9 cellular contexts compared by ENCODE assay signal in the genomic region with DNA sequence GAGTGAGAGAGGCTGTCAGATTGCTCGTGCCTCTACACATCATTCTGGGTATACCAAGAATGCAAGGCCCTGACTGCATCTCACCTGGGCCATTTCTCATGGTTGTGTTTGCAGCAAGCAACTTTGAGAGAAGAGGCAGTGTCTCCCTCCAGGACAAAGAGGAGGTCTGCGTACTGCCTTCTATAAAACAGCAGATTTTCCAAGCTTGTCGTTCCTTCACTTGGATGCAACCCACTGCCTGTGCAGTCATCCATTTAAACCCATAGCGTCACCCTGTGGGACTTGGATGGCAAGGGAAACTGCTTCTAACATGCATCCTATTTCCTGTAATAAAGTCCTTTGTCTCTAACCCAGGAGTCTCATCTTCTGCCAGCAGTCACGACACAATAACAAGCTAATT. TPM values are rescaled to one million over a fixed set of nuclear protein-coding genes. Genes with fewer than 3 reads are reported as not detected.
DNase-seq lines count a peak whose midpoint lies in the region; ATAC-seq, FAIRE-seq and TF ChIP-seq lines count a peak whose summit lies in the region.
"Had no signal": no experiment of that assay in that cellular context is flagged by ENCODE, and none has a peak within 500 bp of the region (broad histone marks: within the 10 kb centered on the region; RNA-seq: fewer than 3 reads in every experiment).

No MANE protein-coding gene starts in this region.

- peaks cover 5% of the 10 kb centered on the region for H3K23me2 ChIP-seq in H1 (ENCODE audit: low read depth, low read length)

- no peak for TF ChIP-seq POLR2A in H1 (IDR thresholded peaks at IDR 0.05; ENCODE audit: control extremely low read depth in 1 of 2, low read depth in 2 of 2, low read length in 2 of 2)

- peaks cover 5% of the 10 kb centered on the region; the same call in 1 of the 2 replicates for H3F3A ChIP-seq in DOHH2 (ENCODE audit: control insufficient read depth, insufficient read depth)

- H3K27me3 ChIP-seq in DOHH2 (ENCODE audit: control insufficient read depth, low read length) (no peaks in the 10 kb centered on the region), H1 (replicated peaks in 1 of 4; ENCODE audit: control insufficient read depth in 3 of 4, extremely low read depth in 1 of 4, insufficient read depth in 3 of 4, low read length in 3 of 4) (no peaks in the 10 kb centered on the region), neuron (ENCODE audit: insufficient read depth, low read length) (no peaks in the 10 kb centered on the region)
- H3K27me3 ChIP-seq: body of pancreas had no signal

- H2BK12ac ChIP-seq in H1 (ENCODE audit: low read depth, low read length): no peak overlapping the region

- H3K4me2 ChIP-seq in DOHH2 (ENCODE audit: low read length): peak overlapping the region; percentile 100
- H3K4me2 ChIP-seq in H1 (ENCODE audit: insufficient read depth in 1 of 2, low read depth in 2 of 2, low read length in 2 of 2): peak overlapping the region; percentile 74

- no peak overlapping the region for H3K18ac ChIP-seq in H1 (ENCODE audit: extremely low read depth, low read length)

- H3K9me2 ChIP-seq in DOHH2 (replicated peaks; ENCODE audit: control insufficient read depth, low read length): no peaks in the 10 kb centered on the region

- WGBS in H1 (ENCODE audit: extremely low coverage in 1 of 2, insufficient coverage in 1 of 2, insufficient read length in 1 of 2, insufficient replicate concordance in 2 of 2, low coverage in 1 of 2, low lambda C conversion rate in 2 of 2, missing lambda C conversion rate in 1 of 2), 2 experiments: 78% methylated on average over 5 of the region's 5 CpGs; no CpG with 5 or more reads in 1 of the 2 experiments

- no peak overlapping the region for H4K8ac ChIP-seq in H1 (ENCODE audit: extremely low read depth, insufficient read depth, low read length)

- H3K79me1 ChIP-seq in H1 (ENCODE audit: low read depth, low read length): peaks cover 9% of the 10 kb centered on the region

- H2BK20ac ChIP-seq in H1 (ENCODE audit: low read length): no peak overlapping the region

- no peak for FAIRE-seq in H1 (lab: Jason Lieb, UNC)

- CTCF ChIA-PET in H1 (lab: Charles Lee; ENCODE audit: partially characterized antibody): interaction anchor here (0.6 to 2.5 kb wide), 6 partner anchors 15 to 420 kb away, joined by 3 to 10 read pairs (median 4); no protein-coding TSS in a partner anchor

- no peak overlapping the region for H3K56ac ChIP-seq in H1 (replicated peaks; ENCODE audit: insufficient read length, low read depth, low read length)

- no peak overlapping the region for H4K5ac ChIP-seq in H1 (ENCODE audit: insufficient read length, low read depth, low read length)

- no peak overlapping the region for H3K14ac ChIP-seq in H1 (ENCODE audit: insufficient read length)

- no peak for TF ChIP-seq EP300 in H1 (IDR thresholded peaks at IDR 0.05; ENCODE audit: borderline replicate concordance in 1 of 2, low read depth in 2 of 2, low read length in 2 of 2)

- H3K36me3 ChIP-seq in DOHH2 (ENCODE audit: control insufficient read depth, low read length): peaks cover 4% of the 10 kb centered on the region
- H3K36me3 ChIP-seq in H1 (ENCODE audit: control insufficient read depth in 2 of 4, insufficient read depth in 4 of 4, low read length in 3 of 4): no peaks in the 10 kb centered on the region
- no peaks in the 10 kb centered on the region for H3K36me3 ChIP-seq in neuron (ENCODE audit: insufficient read depth, low read length)

- H2BK15ac ChIP-seq in H1 (ENCODE audit: low read length): 0 out of 2 replicates have a peak overlapping the region, but pooled peaks have one; percentile 83

- H3K9me3 ChIP-seq in DOHH2 (ENCODE audit: control insufficient read depth, insufficient read depth, low read length) (no peaks in the 10 kb centered on the region), H1 (ENCODE audit: insufficient read depth in 2 of 2, low read depth in 1 of 2, low read length in 1 of 2) (no peaks in the 10 kb centered on the region), neuron (ENCODE audit: low read length) (no peaks in the 10 kb centered on the region)
- H3K9me3 ChIP-seq: body of pancreas had no signal

- no peak overlapping the region for H2BK5ac ChIP-seq in H1 (ENCODE audit: low read depth, low read length)

- peak overlapping the region in 1 of 4 experiments; percentile 51; a peak in 2 of 7 replicates for H3K9ac ChIP-seq in H1 (replicated peaks in 1 of 4; ENCODE audit: extremely low read depth in 1 of 4, low read depth in 3 of 4, low read length in 3 of 4)

- POLR2A ChIA-PET in H1 (lab: Charles Lee; ENCODE audit: partially characterized antibody): interaction anchor here (0.9 to 1.3 kb wide), 2 partner anchors 102 to 194 kb away, joined by 3 read pairs; no protein-coding TSS in a partner anchor

- no peak for TF ChIP-seq CTCF in DOHH2 (IDR thresholded peaks at IDR 0.05; ENCODE audit: low read depth, low read length, poor library complexity, severe bottlenecking)
- TF ChIP-seq CTCF in H1 (IDR thresholded peaks at IDR 0.05; ENCODE audit: control extremely low read depth in 1 of 3, insufficient read depth in 1 of 3, low read depth in 1 of 3, low read length in 3 of 3): no peak

- H3K4me1 ChIP-seq in DOHH2 (ENCODE audit: control insufficient read depth, low read length): peaks cover 24% of the 10 kb centered on the region
- peaks cover 8 to 22% (median 15%) of the 10 kb centered on the region in 4 experiments; a peak in 6 of 7 replicates for H3K4me1 ChIP-seq in H1 (replicated peaks in 1 of 4; ENCODE audit: control insufficient read depth in 3 of 4, insufficient read depth in 4 of 4, low read length in 3 of 4)
- peaks cover 26% of the 10 kb centered on the region for H3K4me1 ChIP-seq in neuron (ENCODE audit: insufficient read depth, low read length)

- no peak overlapping the region for H3K27ac ChIP-seq in DOHH2 (ENCODE audit: low read depth, low read length)
- no peak overlapping the region for H3K27ac ChIP-seq in H1 (ENCODE audit: low read depth, low read length)

- DNase-seq in NCI-H1694 treated with DMSO at 0.1 percent for 48 hours (lab: John Stamatoyannopoulos, UW): peak; percentile 49
- no peak for DNase-seq in H1 (ENCODE audit: low read depth in 1 of 2, low spot score in 2 of 2)
- no peak for DNase-seq in RPMI8226
- DNase-seq in stimulated activated naive CD4-positive, alpha-beta T cell treated with Interleukin-2 at 50 U/mL for 16 hours (lab: John Stamatoyannopoulos, UW): no peak
- no peak for DNase-seq in superior temporal gyrus (ENCODE audit: extremely low spot score)
- DNase-seq: body of pancreas had no signal

- peak overlapping the region; percentile 90 for H3K4me3 ChIP-seq in DOHH2 (ENCODE audit: low read length)
- H3K4me3 ChIP-seq in H1 (ENCODE audit: extremely low read depth in 1 of 4, insufficient read depth in 2 of 4, low read depth in 3 of 4, low read length in 4 of 4): peak overlapping the region in 3 of 4 experiments; percentile 63 to 93 (median 91); a peak in 5 of 8 replicates
- H3K4me3 ChIP-seq in neuron (ENCODE audit: low read length): peak overlapping the region; percentile 76

- no peak overlapping the region for H2BK120ac ChIP-seq in H1 (replicated peaks; ENCODE audit: low read depth, low read length)

- no peak overlapping the region for H3K4ac ChIP-seq in H1 (replicated peaks; ENCODE audit: insufficient read length, low read depth, low read length)

- TF ChIP-seq RAD21 in H1 (IDR thresholded peaks at IDR 0.05 in 1 of 2, conservative IDR thresholded peaks at IDR 0.05 in 1 of 2; ENCODE audit: low read depth in 2 of 2, low read length in 2 of 2): no peak

- no peak overlapping the region for H4K91ac ChIP-seq in H1 (replicated peaks; ENCODE audit: insufficient read length, low read length)

- H3K79me2 ChIP-seq in DOHH2 (ENCODE audit: control insufficient read depth, low read length) (peaks cover 28% of the 10 kb centered on the region), H1 (ENCODE audit: control insufficient read depth in 1 of 2, insufficient read depth in 2 of 2, low read length in 2 of 2) (peaks cover 6 to 43% of the 10 kb centered on the region in 2 experiments)

- ATAC-seq in GM19467 (IDR thresholded peaks at IDR 0.05; ENCODE audit: unreplicated experiment): no peak

- no peak overlapping the region for H2AFZ ChIP-seq in H1 (ENCODE audit: low read length)
- H2AFZ ChIP-seq in neuron (ENCODE audit: low read depth, low read length): no peak overlapping the region

- H2AK5ac ChIP-seq in H1 (ENCODE audit: low read depth, low read length): no peak overlapping the region

- H3K23ac ChIP-seq in H1 (ENCODE audit: insufficient read length): no peak overlapping the region

- 0 out of 2 replicates have a peak, but pooled peaks cover 3% of the 10 kb centered on the region for H4K20me1 ChIP-seq in DOHH2 (ENCODE audit: control insufficient read depth, insufficient read depth, low read depth, low read length)
- peaks cover 0 to 2% of the 10 kb centered on the region in 2 experiments for H4K20me1 ChIP-seq in H1 (replicated peaks in 1 of 2; ENCODE audit: control insufficient read depth in 1 of 2, insufficient read depth in 2 of 2, low read length in 2 of 2)

RNA-seq across cellular contexts. Expression of gene POMT2, which starts 1.3 kb away (rescaled TPM):
- 41.2 and 44.9 TPM in 2 replicates for total RNA-seq in H1 (2021; fragmentation: NEBNext Ultra II Directional; extraction: Animal tissue kit (Norgen Biotek cat#: 25700))
- 20.8 and 34.1 TPM in 2 replicates for polyA plus RNA-seq in H1 (2011; rRNA removed)
- 18.8 TPM for polyA plus RNA-seq in H1 (2011; cell fraction: cytosol; rRNA removed)
- 122 TPM for polyA plus RNA-seq in H1 (2011; cell fraction: nucleus; rRNA removed)
- polyA plus RNA-seq in H1 (2012, experiment 1 of 2): 22.6 to 28.7 TPM (median 25.8 TPM) in 4 replicates
- 17.5 TPM for polyA plus RNA-seq in H1 (2012, experiment 2 of 2)
- 21.7 TPM for polyA plus RNA-seq in H1 (2013, experiment 1 of 2)
- polyA plus RNA-seq in H1 (2013, experiment 2 of 2): 22.8 TPM
- 51.5 and 59.7 TPM in 2 replicates for polyA minus RNA-seq in H1 (2011; rRNA and poly(A)+ RNA removed)
- polyA minus RNA-seq in H1 (2011; cell fraction: cytosol; rRNA and poly(A)+ RNA removed): 17.5 TPM
- polyA minus RNA-seq in H1 (2011; cell fraction: nucleus; rRNA and poly(A)+ RNA removed): 54.3 TPM

RNA-seq across cellular contexts. Expression of gene GSTZ1, which starts 1.4 kb away (rescaled TPM):
- 26.6 and 29.1 TPM in 2 replicates for total RNA-seq in H1 (2021; fragmentation: NEBNext Ultra II Directional; extraction: Animal tissue kit (Norgen Biotek cat#: 25700))
- 33.6 and 40.3 TPM in 2 replicates for polyA plus RNA-seq in H1 (2011; rRNA removed)
- 40.3 TPM for polyA plus RNA-seq in H1 (2011; cell fraction: cytosol; rRNA removed)
- polyA plus RNA-seq in H1 (2011; cell fraction: nucleus; rRNA removed): 56.3 TPM
- 36.0 to 56.0 TPM (median 46.3 TPM) in 4 replicates for polyA plus RNA-seq in H1 (2012, experiment 1 of 2)
- 46.3 TPM for polyA plus RNA-seq in H1 (2012, experiment 2 of 2)
- 17.1 TPM for polyA plus RNA-seq in H1 (2013, experiment 1 of 2)
- 15.3 TPM for polyA plus RNA-seq in H1 (2013, experiment 2 of 2)
- 17.6 and 27.0 TPM in 2 replicates for polyA minus RNA-seq in H1 (2011; rRNA and poly(A)+ RNA removed)
- 17.5 TPM for polyA minus RNA-seq in H1 (2011; cell fraction: cytosol; rRNA and poly(A)+ RNA removed)
- 41.8 TPM for polyA minus RNA-seq in H1 (2011; cell fraction: nucleus; rRNA and poly(A)+ RNA removed)

RNA-seq across cellular contexts. Expression of gene NGB, which starts 48.4 kb away (rescaled TPM):
- 0.30 and 0.55 TPM in 2 replicates for total RNA-seq in H1 (2021; fragmentation: NEBNext Ultra II Directional; extraction: Animal tissue kit (Norgen Biotek cat#: 25700))
- 0.60 and 0.78 TPM in 2 replicates for polyA plus RNA-seq in H1 (2011; rRNA removed)
- 0.41 TPM for polyA plus RNA-seq in H1 (2011; cell fraction: cytosol; rRNA removed)
- polyA plus RNA-seq in H1 (2011; cell fraction: nucleus; rRNA removed): 0.78 TPM
- 0.30 to 0.57 TPM (median 0.43 TPM) in 4 replicates for polyA plus RNA-seq in H1 (2012, experiment 1 of 2)
- 0.50 TPM for polyA plus RNA-seq in H1 (2012, experiment 2 of 2)
- 0.32 TPM for polyA plus RNA-seq in H1 (2013, experiment 1 of 2)
- polyA plus RNA-seq in H1 (2013, experiment 2 of 2): 0.26 TPM
- polyA minus RNA-seq in H1 (2011; rRNA and poly(A)+ RNA removed): 0.07 and 0.32 TPM in 2 replicates
- polyA minus RNA-seq in H1 (2011; cell fraction: cytosol; rRNA and poly(A)+ RNA removed): not detected
- not detected for polyA minus RNA-seq in H1 (2011; cell fraction: nucleus; rRNA and poly(A)+ RNA removed)

RNA-seq across cellular contexts. Expression of gene TMED8, which starts 57.5 kb away (rescaled TPM):
- total RNA-seq in H1 (2021; fragmentation: NEBNext Ultra II Directional; extraction: Animal tissue kit (Norgen Biotek cat#: 25700)): 13.1 and 13.4 TPM in 2 replicates
- polyA plus RNA-seq in H1 (2011; rRNA removed): 4.8 and 5.5 TPM in 2 replicates
- polyA plus RNA-seq in H1 (2011; cell fraction: cytosol; rRNA removed): 6.5 TPM
- 3.8 TPM for polyA plus RNA-seq in H1 (2011; cell fraction: nucleus; rRNA removed)
- 4.8 to 9.4 TPM (median 5.9 TPM) in 4 replicates for polyA plus RNA-seq in H1 (2012, experiment 1 of 2)
- 0.92 TPM for polyA plus RNA-seq in H1 (2012, experiment 2 of 2)
- 6.9 TPM for polyA plus RNA-seq in H1 (2013, experiment 1 of 2)
- polyA plus RNA-seq in H1 (2013, experiment 2 of 2): 6.9 TPM
- polyA minus RNA-seq in H1 (2011; rRNA and poly(A)+ RNA removed): 13.6 and 16.1 TPM in 2 replicates
- 6.8 TPM for polyA minus RNA-seq in H1 (2011; cell fraction: cytosol; rRNA and poly(A)+ RNA removed)
- 6.8 TPM for polyA minus RNA-seq in H1 (2011; cell fraction: nucleus; rRNA and poly(A)+ RNA removed)

RNA-seq across cellular contexts. Expression of gene SAMD15, which starts 57.8 kb away (rescaled TPM):
- 0.99 and 1.0 TPM in 2 replicates for total RNA-seq in H1 (2021; fragmentation: NEBNext Ultra II Directional; extraction: Animal tissue kit (Norgen Biotek cat#: 25700))
- 0.17 and 0.42 TPM in 2 replicates for polyA plus RNA-seq in H1 (2011; rRNA removed)
- 0.22 TPM for polyA plus RNA-seq in H1 (2011; cell fraction: cytosol; rRNA removed)
- polyA plus RNA-seq in H1 (2011; cell fraction: nucleus; rRNA removed): 0.37 TPM
- 0.52 to 0.99 TPM (median 0.57 TPM) in 4 replicates for polyA plus RNA-seq in H1 (2012, experiment 1 of 2)
- 0.05 TPM for polyA plus RNA-seq in H1 (2012, experiment 2 of 2)
- 0.61 TPM for polyA plus RNA-seq in H1 (2013, experiment 1 of 2)
- 0.92 TPM for polyA plus RNA-seq in H1 (2013, experiment 2 of 2)
- 0.16 and 0.63 TPM in 2 replicates for polyA minus RNA-seq in H1 (2011; rRNA and poly(A)+ RNA removed)
- polyA minus RNA-seq in H1 (2011; cell fraction: cytosol; rRNA and poly(A)+ RNA removed): 2.5 TPM
- polyA minus RNA-seq in H1 (2011; cell fraction: nucleus; rRNA and poly(A)+ RNA removed): 1.00 TPM
